ENCODE assay signal across 18 cellular contexts in genomic region chr19:7513809-7514642, GRCh38. TPM values are rescaled to one million over a fixed set of nuclear protein-coding genes. Genes with fewer than 3 reads are reported as not detected.
DNase-seq lines count a peak whose midpoint lies in the region; ATAC-seq, FAIRE-seq and TF ChIP-seq lines count a peak whose summit lies in the region.
"Had no signal": no experiment of that assay in that cellular context is flagged by ENCODE, and none has a peak within 500 bp of the region (broad histone marks: within the 10 kb centered on the region; RNA-seq: fewer than 3 reads in every experiment).

No MANE protein-coding gene starts in this region.

- H3K27me3 ChIP-seq in HepG2 (ENCODE audit: control insufficient read depth in 1 of 2, insufficient read depth in 2 of 2, low read length in 2 of 2) (no peaks in the 10 kb centered on the region; a peak in 1 of 5 replicates), right lobe of liver (no peaks in the 10 kb centered on the region), dorsolateral prefrontal cortex (no peaks in the 10 kb centered on the region), ovary (no peaks in the 10 kb centered on the region), brain microvascular endothelial cell (replicated peaks) (no peaks in the 10 kb centered on the region)

- no TSS peak for BruUV-seq in HepG2 (replicated peaks; lab: Mats Ljungman, UMichigan)

- H3K9me3 ChIP-seq in HepG2 (ENCODE audit: low read length) (no peaks in the 10 kb centered on the region), right lobe of liver (no peaks in the 10 kb centered on the region), ovary (no peaks in the 10 kb centered on the region)

- peak overlapping the region; percentile 91 to 99 (median 99) for H3K27ac Mint-ChIP-seq in nephron
- H3K27ac Mint-ChIP-seq: activated CD8-positive, alpha-beta T cell treated with anti-CD3 and anti-CD28 coated beads, Interleukin-2, amount 10 ng/mL, durations not matched to agents 7 days and 5 days had no signal

- CTCF ChIA-PET in HepG2 (lab: Yijun Ruan, JAX; ENCODE audit: low intra/inter-chr PET ratio, low total read pairs), result no interaction called here

- peak overlapping the region; percentile 92 to 96 (median 94) for H3K4me3 Mint-ChIP-seq in nephron

- no peaks in the 10 kb centered on the region for H4K20me1 ChIP-seq in HepG2 (ENCODE audit: insufficient read depth, low read length)

- intact Hi-C loops in HepG2 (cut with micrococcal nuclease; ENCODE audit: unreplicated experiment) (no loop called here), right lobe of liver (cut with DNase I) (no loop called here), dorsolateral prefrontal cortex (cut with DNase I) (no loop called here), ovary (cut with DNase I) (no loop called here)

- WGBS in HepG2 (ENCODE audit: low lambda C conversion rate), result 35% methylated on average over 5 of the region's 5 CpGs
- 80% methylated on average over 5 of the region's 5 CpGs for WGBS in right lobe of liver (ENCODE audit: insufficient coverage, low coverage, low lambda C conversion rate, missing lambda C conversion rate)
- WGBS in ovary, 3 donors, result 86 to 89% (median 87%) methylated on average over 5 of the region's 5 CpGs

- ATAC-seq in HepG2 (no peak), right lobe of liver (no peak), GM18502 (IDR thresholded peaks at IDR 0.05; ENCODE audit: poor library complexity, unreplicated experiment) (no peak)
- ATAC-seq: activated CD8-positive, alpha-beta T cell treated with anti-CD3 and anti-CD28 coated beads, Interleukin-2, amount 10 ng/mL, durations not matched to agents 7 days and 5 days had no signal

- H3K36me3 Mint-ChIP-seq in nephron (ENCODE audit: low read depth), result peaks cover 10% of the 10 kb centered on the region

- peaks cover 27% of the 10 kb centered on the region for H3K4me1 Mint-ChIP-seq in nephron

- no peak for DNase-seq in HepG2 (ENCODE audit: low spot score)
- DNase-seq in right lobe of liver, result no peak
- no peak for DNase-seq in dorsolateral prefrontal cortex
- DNase-seq in ovary, result no peak
- no peak for DNase-seq in brain microvascular endothelial cell
- no peak for DNase-seq in activated CD8-positive, alpha-beta memory T cell treated with anti-CD3 and anti-CD28 coated beads, Interleukin-2, amount 50 U/mL, for 4 hours
- DNase-seq: activated CD8-positive, alpha-beta T cell treated with anti-CD3 and anti-CD28 coated beads, Interleukin-2, amount 10 ng/mL, durations not matched to agents 7 days and 5 days; COR-L47; dermis blood vessel endothelial cell; H9; Kasumi-1; NCI-H1417; NCI-H2171; NCI-H748 treated with DMSO at 0.1 percent for 48 hours; SW 1271 had no signal

- H3K4me3 ChIP-seq in HepG2 (replicated peaks in 1 of 3; ENCODE audit: insufficient read depth in 1 of 3, low read depth in 2 of 3, low read length in 3 of 3) (no peak overlapping the region), right lobe of liver (no peak overlapping the region), dorsolateral prefrontal cortex (no peak overlapping the region), ovary (no peak overlapping the region), brain microvascular endothelial cell (ENCODE audit: low read depth, low read length) (no peak overlapping the region)

- no peak for FAIRE-seq in HepG2 (lab: Jason Lieb, UNC)
- FAIRE-seq: GM12891 had no signal

- no peak overlapping the region for H3K4me2 ChIP-seq in HepG2 (ENCODE audit: low read depth, low read length)

- H3K9me3 Mint-ChIP-seq in nephron, result no peaks in the 10 kb centered on the region
- H3K9me3 Mint-ChIP-seq: H9 had no signal

- no peaks in the 10 kb centered on the region for H3K36me3 ChIP-seq in HepG2 (replicated peaks in 1 of 2; ENCODE audit: control insufficient read depth in 1 of 2, insufficient read depth in 2 of 2, low read length in 2 of 2)
- no peaks in the 10 kb centered on the region for H3K36me3 ChIP-seq in right lobe of liver
- no peaks in the 10 kb centered on the region for H3K36me3 ChIP-seq in ovary
- no peaks in the 10 kb centered on the region for H3K36me3 ChIP-seq in brain microvascular endothelial cell (replicated peaks)

- H2AFZ ChIP-seq in HepG2 (ENCODE audit: low read length), result no peak overlapping the region

- H3K27ac ChIP-seq in HepG2 (ENCODE audit: extremely low read length, insufficient read depth, low read length) (no peak overlapping the region), right lobe of liver (peak overlapping the region in 1 of 3 donors; percentile 21), dorsolateral prefrontal cortex (peak overlapping the region in 49 of 59 donors; percentile 17 to 99 (median 97)), ovary (no peak overlapping the region), brain microvascular endothelial cell (no peak overlapping the region)

- POLR2A ChIA-PET in HepG2 (lab: Yijun Ruan, JAX), result no interaction called here

- in situ Hi-C loops in HepG2 (cut with HindIII; ENCODE audit: extremely low pct_ligation_motif_present, low pct_unique_long_range_greater_than_20kb) (no loop called here), brain microvascular endothelial cell (cut with HindIII; ENCODE audit: low pct_ligation_motif_present, low sequenced_read_pairs) (no loop called here)

- no peak overlapping the region for H3K9ac ChIP-seq in HepG2 (ENCODE audit: insufficient read depth, low read depth, low read length)

- H3K27me3 Mint-ChIP-seq in nephron (ENCODE audit: low read depth), result peaks cover 17% of the 10 kb centered on the region

- no peak for TF ChIP-seq POLR2A in HepG2 (IDR thresholded peaks at IDR 0.05; ENCODE audit: insufficient read depth in 1 of 2, low read depth in 2 of 2, low read length in 2 of 2)
- TF ChIP-seq POLR2A in right lobe of liver (IDR thresholded peaks at IDR 0.05), result no peak
- TF ChIP-seq POLR2A in ovary (IDR thresholded peaks at IDR 0.05), result no peak

- no peak for TF ChIP-seq RAD21 in HepG2 (CRISPR knock-in tag; IDR thresholded peaks at IDR 0.05)

- no peak for TF ChIP-seq CTCF in HepG2 (CRISPR knock-in tag; IDR thresholded peaks at IDR 0.05)
- TF ChIP-seq CTCF in right lobe of liver (IDR thresholded peaks at IDR 0.05), result no peak
- TF ChIP-seq CTCF in dorsolateral prefrontal cortex (IDR thresholded peaks at IDR 0.05 in 54 of 56, conservative IDR thresholded peaks at IDR 0.05 in 2 of 56; ENCODE audit: low read depth in 1 of 56, partially characterized antibody in 56 of 56), result no peak
- no peak for TF ChIP-seq CTCF in nephron (IDR thresholded peaks at IDR 0.05; ENCODE audit: unreplicated experiment in 3 of 3)
- TF ChIP-seq CTCF in ovary (IDR thresholded peaks at IDR 0.05), result no peak
- no peak for TF ChIP-seq CTCF in brain microvascular endothelial cell (IDR thresholded peaks at IDR 0.05; ENCODE audit: low read depth, low read length, missing control alignments)

- TF ChIP-seq EP300 in HepG2 (IDR thresholded peaks at IDR 0.05; ENCODE audit: low read depth in 2 of 2, low read length in 2 of 2), result no peak
- no peak for TF ChIP-seq EP300 in HepG2 (CRISPR knock-in tag; IDR thresholded peaks at IDR 0.05; ENCODE audit: borderline replicate concordance)
- no peak for TF ChIP-seq EP300 in ovary (IDR thresholded peaks at IDR 0.05)

- peaks cover 18% of the 10 kb centered on the region for H3K4me1 ChIP-seq in HepG2 (ENCODE audit: insufficient read depth, low read length)
- H3K4me1 ChIP-seq in right lobe of liver, result peaks cover 0 to 11% (median 0%) of the 10 kb centered on the region in 4 donors
- peaks cover 8% of the 10 kb centered on the region for H3K4me1 ChIP-seq in ovary (ENCODE audit: insufficient read depth)

- no peaks in the 10 kb centered on the region for H3K79me2 ChIP-seq in HepG2 (ENCODE audit: insufficient read depth, low read length)

RNA-seq across cellular contexts. Expression of gene ZNF358, which starts 1.9 kb away (rescaled TPM):
- total RNA-seq in HepG2 (2016; rRNA removed; fragmentation: Illumina TruSeq; extraction: Trizol), result 6.4 and 9.1 TPM in 2 replicates
- 29.8 and 30.7 TPM in 2 replicates for total RNA-seq in HepG2 (2016; cell fraction: cytosol; rRNA removed; fragmentation: Illumina TruSeq; extraction: Trizol; ENCODE audit: low read depth)
- total RNA-seq in HepG2 (2016; cell fraction: insoluble cytoplasmic fraction; rRNA removed; fragmentation: Illumina TruSeq; extraction: Trizol), result 7.4 and 8.8 TPM in 2 replicates
- total RNA-seq in HepG2 (2016; cell fraction: membrane; rRNA removed; fragmentation: Illumina TruSeq; extraction: Trizol), result 40.6 and 43.0 TPM in 2 replicates
- total RNA-seq in HepG2 (2016; cell fraction: nucleus; rRNA removed; fragmentation: Illumina TruSeq; extraction: Trizol), result 4.2 and 4.8 TPM in 2 replicates
- 36.3 and 37.0 TPM in 2 replicates for polyA plus RNA-seq in HepG2 (2011; rRNA removed)
- polyA plus RNA-seq in HepG2 (2011; cell fraction: cytosol; rRNA removed), result 27.2 and 34.8 TPM in 2 replicates
- polyA plus RNA-seq in HepG2 (2011; cell fraction: nucleus; rRNA removed), result 16.8 and 18.8 TPM in 2 replicates
- polyA plus RNA-seq in HepG2 (2012), result 18.3 and 24.5 TPM in 2 replicates
- polyA plus RNA-seq in HepG2 (2016; cell fraction: cytosol; fragmentation: Illumina TruSeq; extraction: Trizol; ENCODE audit: low read depth), result 89.1 and 102 TPM in 2 replicates
- 21.6 and 26.7 TPM in 2 replicates for polyA plus RNA-seq in HepG2 (2016; cell fraction: insoluble cytoplasmic fraction; fragmentation: Illumina TruSeq; extraction: Trizol; ENCODE audit: low read depth)
- 106 and 124 TPM in 2 replicates for polyA plus RNA-seq in HepG2 (2016; cell fraction: membrane; fragmentation: Illumina TruSeq; extraction: Trizol; ENCODE audit: low read depth)
- 18.5 and 20.8 TPM in 2 replicates for polyA plus RNA-seq in HepG2 (2016; cell fraction: nucleus; fragmentation: Illumina TruSeq; extraction: Trizol; ENCODE audit: insufficient read depth, low read depth)
- 17.5 and 24.9 TPM in 2 replicates for polyA minus RNA-seq in HepG2 (2011; rRNA and poly(A)+ RNA removed; ENCODE audit: low replicate concordance)
- 11.3 and 15.3 TPM in 2 replicates for polyA minus RNA-seq in HepG2 (2011; cell fraction: cytosol; rRNA and poly(A)+ RNA removed)
- polyA minus RNA-seq in HepG2 (2011; cell fraction: nucleus; rRNA and poly(A)+ RNA removed), result 2.2 and 3.4 TPM in 2 replicates
- total RNA-seq in right lobe of liver, result 10 to 100 TPM; 15.3 to 35.1 (median 24.8) TPM
- total RNA-seq in dorsolateral prefrontal cortex, result 100 to 1,000 TPM in 76 of 120 experiments, 10 to 100 TPM in 44; 69.6 to 225 (median 107) TPM
- total RNA-seq in ovary, result 100 to 1,000 TPM in 2 of 7 donors, 10 to 100 TPM in 5; 55.0 to 112 (median 88.2) TPM
- 10 to 100 TPM in 1 of 2 donors, 1 to 10 TPM in 1; 9.2 to 91.7 TPM for polyA plus RNA-seq in ovary

RNA-seq across cellular contexts. Expression of gene MCOLN1, which starts 8.4 kb away (rescaled TPM):
- total RNA-seq in HepG2 (2016; rRNA removed; fragmentation: Illumina TruSeq; extraction: Trizol) (1.9 and 3.4 TPM in 2 replicates), right lobe of liver (10 to 100 TPM in 5 of 6 experiments, 1 to 10 TPM in 1; 9.8 to 25.2 (median 17.7) TPM), dorsolateral prefrontal cortex (10 to 100 TPM; 21.1 to 64.6 (median 33.5) TPM), ovary (10 to 100 TPM in 6 of 7 donors, 1 to 10 TPM in 1; 9.2 to 18.9 (median 13.6) TPM)
- 3.4 and 4.1 TPM in 2 replicates for total RNA-seq in HepG2 (2016; cell fraction: cytosol; rRNA removed; fragmentation: Illumina TruSeq; extraction: Trizol; ENCODE audit: low read depth)
- 1.8 and 4.3 TPM in 2 replicates for total RNA-seq in HepG2 (2016; cell fraction: insoluble cytoplasmic fraction; rRNA removed; fragmentation: Illumina TruSeq; extraction: Trizol)
- 2.4 and 3.4 TPM in 2 replicates for total RNA-seq in HepG2 (2016; cell fraction: membrane; rRNA removed; fragmentation: Illumina TruSeq; extraction: Trizol)
- total RNA-seq in HepG2 (2016; cell fraction: nucleus; rRNA removed; fragmentation: Illumina TruSeq; extraction: Trizol), result 3.8 and 4.3 TPM in 2 replicates
- polyA plus RNA-seq in HepG2 (2011; rRNA removed) (11.6 and 15.7 TPM in 2 replicates), ovary (10 to 100 TPM in 1 of 2 donors, 1 to 10 TPM in 1; 6.1 to 20.4 TPM)
- 6.4 and 7.4 TPM in 2 replicates for polyA plus RNA-seq in HepG2 (2011; cell fraction: cytosol; rRNA removed)
- 29.1 and 39.0 TPM in 2 replicates for polyA plus RNA-seq in HepG2 (2011; cell fraction: nucleus; rRNA removed)
- polyA plus RNA-seq in HepG2 (2012), result 3.4 and 4.8 TPM in 2 replicates
- polyA plus RNA-seq in HepG2 (2016; cell fraction: cytosol; fragmentation: Illumina TruSeq; extraction: Trizol; ENCODE audit: low read depth), result 2.3 and 3.2 TPM in 2 replicates
- polyA plus RNA-seq in HepG2 (2016; cell fraction: insoluble cytoplasmic fraction; fragmentation: Illumina TruSeq; extraction: Trizol; ENCODE audit: low read depth), result 2.9 and 3.5 TPM in 2 replicates
- polyA plus RNA-seq in HepG2 (2016; cell fraction: membrane; fragmentation: Illumina TruSeq; extraction: Trizol; ENCODE audit: low read depth), result 3.3 and 3.4 TPM in 2 replicates
- polyA plus RNA-seq in HepG2 (2016; cell fraction: nucleus; fragmentation: Illumina TruSeq; extraction: Trizol; ENCODE audit: insufficient read depth, low read depth), result 16.6 and 21.1 TPM in 2 replicates
- polyA minus RNA-seq in HepG2 (2011; rRNA and poly(A)+ RNA removed; ENCODE audit: low replicate concordance), result 19.2 and 110 TPM in 2 replicates
- polyA minus RNA-seq in HepG2 (2011; cell fraction: cytosol; rRNA and poly(A)+ RNA removed), result 2.4 and 4.4 TPM in 2 replicates
- polyA minus RNA-seq in HepG2 (2011; cell fraction: nucleus; rRNA and poly(A)+ RNA removed), result 4.8 and 5.9 TPM in 2 replicates

RNA-seq across cellular contexts. Expression of gene PNPLA6, which starts 21.5 kb away (rescaled TPM):
- total RNA-seq in HepG2 (2016; rRNA removed; fragmentation: Illumina TruSeq; extraction: Trizol) (11.1 and 28.2 TPM in 2 replicates), right lobe of liver (10 to 100 TPM; 38.7 to 61.8 (median 46.5) TPM), dorsolateral prefrontal cortex (100 to 1,000 TPM; 131 to 340 (median 192) TPM), ovary (10 to 100 TPM; 31.0 to 69.1 (median 60.1) TPM)
- 6.7 and 9.9 TPM in 2 replicates for total RNA-seq in HepG2 (2016; cell fraction: cytosol; rRNA removed; fragmentation: Illumina TruSeq; extraction: Trizol; ENCODE audit: low read depth)
- total RNA-seq in HepG2 (2016; cell fraction: insoluble cytoplasmic fraction; rRNA removed; fragmentation: Illumina TruSeq; extraction: Trizol), result 7.3 and 24.9 TPM in 2 replicates
- 9.5 and 10.2 TPM in 2 replicates for total RNA-seq in HepG2 (2016; cell fraction: membrane; rRNA removed; fragmentation: Illumina TruSeq; extraction: Trizol)
- total RNA-seq in HepG2 (2016; cell fraction: nucleus; rRNA removed; fragmentation: Illumina TruSeq; extraction: Trizol), result 39.4 and 51.4 TPM in 2 replicates
- polyA plus RNA-seq in HepG2 (2011; rRNA removed) (24.9 and 28.4 TPM in 2 replicates), ovary (10 to 100 TPM; 19.0 to 30.6 TPM)
- 8.4 and 14.6 TPM in 2 replicates for polyA plus RNA-seq in HepG2 (2011; cell fraction: cytosol; rRNA removed)
- 192 and 272 TPM in 2 replicates for polyA plus RNA-seq in HepG2 (2011; cell fraction: nucleus; rRNA removed)
- polyA plus RNA-seq in HepG2 (2012), result 22.0 and 47.4 TPM in 2 replicates
- polyA plus RNA-seq in HepG2 (2016; cell fraction: cytosol; fragmentation: Illumina TruSeq; extraction: Trizol; ENCODE audit: low read depth), result 4.0 and 4.8 TPM in 2 replicates
- polyA plus RNA-seq in HepG2 (2016; cell fraction: insoluble cytoplasmic fraction; fragmentation: Illumina TruSeq; extraction: Trizol; ENCODE audit: low read depth), result 9.1 and 14.0 TPM in 2 replicates
- 4.9 and 7.2 TPM in 2 replicates for polyA plus RNA-seq in HepG2 (2016; cell fraction: membrane; fragmentation: Illumina TruSeq; extraction: Trizol; ENCODE audit: low read depth)
- polyA plus RNA-seq in HepG2 (2016; cell fraction: nucleus; fragmentation: Illumina TruSeq; extraction: Trizol; ENCODE audit: insufficient read depth, low read depth), result 115 and 120 TPM in 2 replicates
- polyA minus RNA-seq in HepG2 (2011; rRNA and poly(A)+ RNA removed; ENCODE audit: low replicate concordance), result 20.0 and 49.5 TPM in 2 replicates
- polyA minus RNA-seq in HepG2 (2011; cell fraction: cytosol; rRNA and poly(A)+ RNA removed), result 21.5 and 23.2 TPM in 2 replicates
- polyA minus RNA-seq in HepG2 (2011; cell fraction: nucleus; rRNA and poly(A)+ RNA removed), result 37.4 and 52.5 TPM in 2 replicates

RNA-seq across cellular contexts. Expression of gene PEX11G, which starts 25.2 kb away (rescaled TPM):
- not detected in 2 replicates for total RNA-seq in HepG2 (2016; rRNA removed; fragmentation: Illumina TruSeq; extraction: Trizol)
- not detected in 2 replicates for total RNA-seq in HepG2 (2016; cell fraction: cytosol; rRNA removed; fragmentation: Illumina TruSeq; extraction: Trizol; ENCODE audit: low read depth)
- total RNA-seq in HepG2 (2016; cell fraction: insoluble cytoplasmic fraction; rRNA removed; fragmentation: Illumina TruSeq; extraction: Trizol), result not detected in 2 replicates
- total RNA-seq in HepG2 (2016; cell fraction: membrane; rRNA removed; fragmentation: Illumina TruSeq; extraction: Trizol), result not detected in 2 replicates
- total RNA-seq in HepG2 (2016; cell fraction: nucleus; rRNA removed; fragmentation: Illumina TruSeq; extraction: Trizol), result not detected in 2 replicates
- polyA plus RNA-seq in HepG2 (2011; rRNA removed), result not detected in 2 replicates
- polyA plus RNA-seq in HepG2 (2011; cell fraction: cytosol; rRNA removed), result 0.07 TPM in 1 of 2 replicates, not detected in the other
- polyA plus RNA-seq in HepG2 (2011; cell fraction: nucleus; rRNA removed), result 0.12 and 0.16 TPM in 2 replicates
- not detected in 2 replicates for polyA plus RNA-seq in HepG2 (2012)
- not detected in 2 replicates for polyA plus RNA-seq in HepG2 (2016; cell fraction: cytosol; fragmentation: Illumina TruSeq; extraction: Trizol; ENCODE audit: low read depth)
- not detected in 2 replicates for polyA plus RNA-seq in HepG2 (2016; cell fraction: insoluble cytoplasmic fraction; fragmentation: Illumina TruSeq; extraction: Trizol; ENCODE audit: low read depth)
- not detected in 2 replicates for polyA plus RNA-seq in HepG2 (2016; cell fraction: membrane; fragmentation: Illumina TruSeq; extraction: Trizol; ENCODE audit: low read depth)
- not detected in 2 replicates for polyA plus RNA-seq in HepG2 (2016; cell fraction: nucleus; fragmentation: Illumina TruSeq; extraction: Trizol; ENCODE audit: insufficient read depth, low read depth)
- polyA minus RNA-seq in HepG2 (2011; rRNA and poly(A)+ RNA removed; ENCODE audit: low replicate concordance), result 1.4 TPM in 1 of 2 replicates, not detected in the other
- not detected in 2 replicates for polyA minus RNA-seq in HepG2 (2011; cell fraction: cytosol; rRNA and poly(A)+ RNA removed)
- not detected in 2 replicates for polyA minus RNA-seq in HepG2 (2011; cell fraction: nucleus; rRNA and poly(A)+ RNA removed)
- total RNA-seq in right lobe of liver, result 10 to 100 TPM in 2 of 6 experiments, 1 to 10 TPM in 4; 4.8 to 14.3 (median 9.4) TPM
- total RNA-seq in dorsolateral prefrontal cortex, result 1 to 10 TPM in 117 of 120 experiments, under 1 TPM in 3; 0.77 to 8.8 (median 3.2) TPM
- 1 to 10 TPM; 2.8 to 5.1 (median 3.7) TPM for total RNA-seq in ovary
- polyA plus RNA-seq in ovary, result 1 to 10 TPM in 1 of 2 donors, under 1 TPM in 1; 0.40 to 6.0 TPM

Comparison
In these comparisons a context has a peak if more than half of its experiments do, and no peak if none do; other contexts are left out.
1. H3K27ac ChIP-seq: peak in dorsolateral prefrontal cortex (49 of 59); none in HepG2 (single experiment), ovary (0 of 2) and brain microvascular endothelial cell (single experiment).